ENCODE assay signal across 37 cellular contexts in the genomic region with DNA sequence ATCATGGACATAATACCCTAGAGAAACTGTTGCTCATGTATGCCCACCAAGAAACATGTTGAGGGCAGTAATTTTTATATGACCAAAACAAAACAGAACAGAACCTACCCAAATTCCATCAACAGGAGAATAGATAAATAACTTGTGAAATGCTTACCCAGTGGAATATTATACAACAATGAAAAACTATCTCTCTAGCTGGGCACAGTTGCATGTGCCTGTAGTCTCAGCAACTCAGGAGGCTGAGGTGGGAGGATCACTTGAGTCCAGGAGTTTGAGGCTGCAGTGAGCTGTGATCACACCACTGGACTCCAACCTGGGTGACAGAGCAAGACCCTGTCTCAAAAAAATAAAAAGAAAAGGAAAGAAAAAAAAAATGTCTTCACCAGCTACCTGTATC. TPM values are rescaled to one million over a fixed set of nuclear protein-coding genes. Genes with fewer than 3 reads are reported as not detected.
"Had no signal": no experiment of that assay in that cellular context is flagged by ENCODE, and none has a peak within 500 bp of the region (broad histone marks: within the 10 kb centered on the region; RNA-seq: fewer than 3 reads in every experiment).

No MANE protein-coding gene starts in this region.

- H3K4me3 ChIP-seq: MG63 had no signal

- H3K27me3 ChIP-seq: MG63 had no signal

- DNase-seq: Karpas-422, Kasumi-1, MG63, MM.1S, MV-4-11, NCI-H1048, NCI-H1092, NCI-H1092 treated with DMSO at 0.1 percent for 48 hours, NCI-H1105, NCI-H1105 treated with DMSO at 0.1 percent for 48 hours, NCI-H1417, NCI-H1417 treated with DMSO at 0.1 percent for 48 hours, NCI-H1436, NCI-H1436 treated with DMSO at 0.1 percent for 48 hours, NCI-H146, NCI-H1694, NCI-H1694 treated with DMSO at 0.1 percent for 48 hours, NCI-H187, NCI-H187 treated with DMSO at 0.1 percent for 48 hours, NCI-H1930, NCI-H2029, NCI-H2029 treated with DMSO at 0.1 percent for 48 hours, NCI-H2081, NCI-H2081 treated with DMSO at 0.1 percent for 48 hours, NCI-H2107, NCI-H2171, NCI-H2171 treated with DMSO at 0.1 percent for 48 hours, NCI-H2227 treated with DMSO at 0.1 percent for 48 hours, NCI-H226, NCI-H345, NCI-H446, NCI-H446 treated with DMSO at 0.1 percent for 48 hours, NCI-H510A, NCI-H510A treated with DMSO at 0.1 percent for 48 hours, NCI-H524, NCI-H524 treated with DMSO at 0.1 percent for 48 hours had no signal

- H3K9me3 ChIP-seq: MG63 had no signal

- H3K36me3 ChIP-seq: MG63 had no signal

RNA-seq across cellular contexts. Expression of gene RCSD1, which starts 37.6 kb away (rescaled TPM):
- total RNA-seq: NCI-H460 had no signal
